15 cellular contexts compared by ENCODE assay signal in the genomic region with DNA sequence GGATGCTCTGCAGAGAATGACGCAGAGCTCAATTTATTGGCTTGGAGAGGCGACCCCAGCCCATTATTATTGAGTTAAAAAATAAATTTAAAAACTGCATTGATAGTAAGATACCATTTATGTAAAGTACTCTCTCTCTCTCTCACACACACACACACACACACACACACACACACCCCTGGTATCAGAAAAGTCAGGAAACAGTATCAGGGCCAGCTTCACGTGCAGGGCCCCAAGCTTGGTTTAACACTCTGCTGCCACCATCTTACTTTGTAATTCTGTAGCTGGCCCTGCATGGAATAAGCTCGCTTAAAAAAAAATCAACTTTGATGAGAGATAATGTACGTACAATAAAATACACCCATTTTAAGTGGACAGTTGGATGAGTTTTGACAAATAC. TPM values are rescaled to one million over a fixed set of nuclear protein-coding genes. Genes with fewer than 3 reads are reported as not detected.
DNase-seq lines count a peak whose midpoint lies in the region; ATAC-seq and TF ChIP-seq lines count a peak whose summit lies in the region.
"Had no signal": no experiment of that assay in that cellular context is flagged by ENCODE, and none has a peak within 500 bp of the region (broad histone marks: within the 10 kb centered on the region; RNA-seq: fewer than 3 reads in every experiment).

No MANE protein-coding gene starts in this region.

- peaks cover 42% of the 10 kb centered on the region for H3K4me1 ChIP-seq in CD4-positive, CD25-positive, alpha-beta regulatory T cell (ENCODE audit: control insufficient read depth, insufficient read depth, low read length, poor library complexity, severe bottlenecking)
- H3K4me1 ChIP-seq in naive thymus-derived CD4-positive, alpha-beta T cell (ENCODE audit: control insufficient read depth in 2 of 2, insufficient read depth in 2 of 2, low read length in 2 of 2) = peaks cover 22 to 49% of the 10 kb centered on the region in 2 donors

- peak overlapping the region; percentile 75 for H3K4me3 ChIP-seq in CD4-positive, CD25-positive, alpha-beta regulatory T cell (ENCODE audit: low read depth, low read length)
- H3K4me3 ChIP-seq in GM06990 (replicated peaks; ENCODE audit: low read depth, low read length) = peak overlapping the region; percentile 66
- H3K4me3 ChIP-seq in naive thymus-derived CD4-positive, alpha-beta T cell (ENCODE audit: low read length) = peak overlapping the region; percentile 22
- H3K4me3 ChIP-seq: SJSA1, suprapubic skin had no signal

- no peak for DNase-seq in CD4-positive, CD25-positive, alpha-beta regulatory T cell
- DNase-seq in GM06990 (ENCODE audit: extremely low read depth, insufficient read length) (no peak), mesenteric fat pad (ENCODE audit: low spot score) (no peak), hippocampal formation (lab: John Stamatoyannopoulos, UW) (no peak), GM19240 (ENCODE audit: insufficient read length, low spot score) (no peak)
- no peak for DNase-seq in activated CD8-positive, alpha-beta T cell treated with anti-CD3 and anti-CD28 coated beads for 36 hours
- no peak for DNase-seq in naive thymus-derived CD4-positive, alpha-beta T cell
- DNase-seq: KG1 had no signal

- peak overlapping the region; percentile 97 to 99 (median 97) for H3K27ac Mint-ChIP-seq in CD4-positive, CD25-positive, alpha-beta regulatory T cell
- peak overlapping the region; percentile 93 for H3K27ac Mint-ChIP-seq in activated CD8-positive, alpha-beta T cell treated with anti-CD3 and anti-CD28 coated beads for 36 hours
- peak overlapping the region; percentile 96 to 100 (median 98) for H3K27ac Mint-ChIP-seq in naive thymus-derived CD4-positive, alpha-beta T cell

- H3K27ac ChIP-seq in CD4-positive, CD25-positive, alpha-beta regulatory T cell (ENCODE audit: insufficient read depth, low read length, poor library complexity, severe bottlenecking) = peak overlapping the region; percentile 85
- H3K27ac ChIP-seq in naive thymus-derived CD4-positive, alpha-beta T cell (ENCODE audit: low read depth, low read length) = peak overlapping the region; percentile 81
- H3K27ac ChIP-seq: SJSA1, suprapubic skin had no signal

- H3K4me1 Mint-ChIP-seq in CD4-positive, CD25-positive, alpha-beta regulatory T cell = peaks cover 14 to 65% (median 33%) of the 10 kb centered on the region in 4 donors
- peaks cover 57% of the 10 kb centered on the region for H3K4me1 Mint-ChIP-seq in activated CD8-positive, alpha-beta T cell treated with anti-CD3 and anti-CD28 coated beads for 36 hours (ENCODE audit: low read depth)
- H3K4me1 Mint-ChIP-seq in naive thymus-derived CD4-positive, alpha-beta T cell = peaks cover 41 to 69% (median 59%) of the 10 kb centered on the region in 7 donors

- ATAC-seq in CD4-positive, CD25-positive, alpha-beta regulatory T cell (ENCODE audit: low read depth in 2 of 2) = peak; percentile 1 to 8
- ATAC-seq in activated CD8-positive, alpha-beta T cell treated with anti-CD3 and anti-CD28 coated beads for 36 hours = peak; percentile 19
- ATAC-seq in naive thymus-derived CD4-positive, alpha-beta T cell = peak; percentile 41
- no peak for ATAC-seq in GM21390 (IDR thresholded peaks at IDR 0.05; ENCODE audit: unreplicated experiment)

- H3K27me3 Mint-ChIP-seq in CD4-positive, CD25-positive, alpha-beta regulatory T cell = no peaks in the 10 kb centered on the region
- H3K27me3 Mint-ChIP-seq in activated CD8-positive, alpha-beta T cell treated with anti-CD3 and anti-CD28 coated beads for 36 hours = no peaks in the 10 kb centered on the region
- H3K27me3 Mint-ChIP-seq in naive thymus-derived CD4-positive, alpha-beta T cell = no peaks in the 10 kb centered on the region

- no peaks in the 10 kb centered on the region for H3K27me3 ChIP-seq in CD4-positive, CD25-positive, alpha-beta regulatory T cell (ENCODE audit: control insufficient read depth, insufficient read depth, low read length)
- no peaks in the 10 kb centered on the region for H3K27me3 ChIP-seq in GM06990 (replicated peaks; ENCODE audit: control insufficient read depth, insufficient read depth, low read length)
- no peaks in the 10 kb centered on the region for H3K27me3 ChIP-seq in naive thymus-derived CD4-positive, alpha-beta T cell (ENCODE audit: control insufficient read depth in 2 of 2, insufficient read depth in 2 of 2, low read length in 2 of 2)
- H3K27me3 ChIP-seq: suprapubic skin had no signal

- H3K9me3 ChIP-seq in CD4-positive, CD25-positive, alpha-beta regulatory T cell (ENCODE audit: control insufficient read depth in 2 of 2, low read length in 2 of 2) = no peaks in the 10 kb centered on the region
- H3K9me3 ChIP-seq in naive thymus-derived CD4-positive, alpha-beta T cell (ENCODE audit: control insufficient read depth in 2 of 3, low read length in 3 of 3) = no peaks in the 10 kb centered on the region
- H3K9me3 ChIP-seq: SJSA1, suprapubic skin had no signal

- intact Hi-C loops in activated CD8-positive, alpha-beta T cell treated with anti-CD3 and anti-CD28 coated beads for 36 hours (cut with micrococcal nuclease) = no loop called here
- intact Hi-C loops in naive thymus-derived CD4-positive, alpha-beta T cell (cut with micrococcal nuclease) = loop anchor here (1.0 to 2.0 kb wide), 11 partner anchors 16 to 136 kb away; a partner anchor contains a TSS

- peak overlapping the region; percentile 83 to 93 (median 90) for H3K4me3 Mint-ChIP-seq in CD4-positive, CD25-positive, alpha-beta regulatory T cell
- peak overlapping the region; percentile 58 for H3K4me3 Mint-ChIP-seq in activated CD8-positive, alpha-beta T cell treated with anti-CD3 and anti-CD28 coated beads for 36 hours
- H3K4me3 Mint-ChIP-seq in naive thymus-derived CD4-positive, alpha-beta T cell = peak overlapping the region; percentile 2 to 85 (median 72)
- H3K4me3 Mint-ChIP-seq: nephron progenitor cell had no signal

- POLR2A ChIA-PET in activated CD8-positive, alpha-beta T cell treated with anti-CD3 and anti-CD28 coated beads for 36 hours (lab: Charles Lee) = interaction anchor here (0.7 to 4.2 kb wide), 21 partner anchors 9 to 127 kb away, joined by 3 to 20 read pairs (median 5); a partner anchor contains a TSS
- POLR2A ChIA-PET in naive thymus-derived CD4-positive, alpha-beta T cell (lab: Charles Lee) = interaction anchor here (0.6 to 7.4 kb wide), 32 partner anchors 9 to 1799 kb away, joined by 3 to 222 read pairs (median 7); a partner anchor contains a TSS

- TF ChIP-seq CTCF in GM06990 (IDR thresholded peaks at IDR 0.05; ENCODE audit: insufficient read depth, low read length, poor library complexity, severe bottlenecking) = no peak
- no peak for TF ChIP-seq CTCF in activated CD8-positive, alpha-beta T cell treated with anti-CD3 and anti-CD28 coated beads for 36 hours (IDR thresholded peaks at IDR 0.05)

- H3K9me3 Mint-ChIP-seq in CD4-positive, CD25-positive, alpha-beta regulatory T cell = no peaks in the 10 kb centered on the region
- H3K9me3 Mint-ChIP-seq in activated CD8-positive, alpha-beta T cell treated with anti-CD3 and anti-CD28 coated beads for 36 hours = no peaks in the 10 kb centered on the region
- H3K9me3 Mint-ChIP-seq in naive thymus-derived CD4-positive, alpha-beta T cell = peaks cover 0 to 8% (median 0%) of the 10 kb centered on the region in 11 donors
- H3K9me3 Mint-ChIP-seq: nephron progenitor cell had no signal

- no peaks in the 10 kb centered on the region for H3K36me3 ChIP-seq in CD4-positive, CD25-positive, alpha-beta regulatory T cell (ENCODE audit: control insufficient read depth, insufficient read depth, low read length)
- no peaks in the 10 kb centered on the region for H3K36me3 ChIP-seq in GM06990 (ENCODE audit: control insufficient read depth, insufficient read depth, low read length)
- H3K36me3 ChIP-seq in naive thymus-derived CD4-positive, alpha-beta T cell (ENCODE audit: control insufficient read depth in 2 of 3, insufficient read depth in 3 of 3, low read length in 3 of 3) = no peaks in the 10 kb centered on the region
- H3K36me3 ChIP-seq: SJSA1, suprapubic skin had no signal

- CTCF ChIA-PET in activated CD8-positive, alpha-beta T cell treated with anti-CD3 and anti-CD28 coated beads for 36 hours (lab: Charles Lee) = interaction anchor here (0.9 to 2.3 kb wide), 15 partner anchors 9 to 143 kb away, joined by 3 to 10 read pairs (median 3); no protein-coding TSS in a partner anchor
- CTCF ChIA-PET in naive thymus-derived CD4-positive, alpha-beta T cell (lab: Charles Lee) = interaction anchor here (0.6 to 4.5 kb wide), 23 partner anchors 9 to 350 kb away, joined by 3 to 31 read pairs (median 5); a partner anchor contains a TSS

- no peaks in the 10 kb centered on the region for H3K36me3 Mint-ChIP-seq in CD4-positive, CD25-positive, alpha-beta regulatory T cell
- H3K36me3 Mint-ChIP-seq in activated CD8-positive, alpha-beta T cell treated with anti-CD3 and anti-CD28 coated beads for 36 hours (ENCODE audit: low read depth) = peaks cover 20% of the 10 kb centered on the region
- H3K36me3 Mint-ChIP-seq in naive thymus-derived CD4-positive, alpha-beta T cell = peaks cover 0 to 24% (median 0%) of the 10 kb centered on the region in 5 donors

RNA-seq across cellular contexts. Expression of a gene that starts 59.8 kb away (rescaled TPM):
- total RNA-seq in CD4-positive, CD25-positive, alpha-beta regulatory T cell = 390 TPM
- 100 to 1,000 TPM; 150 to 253 (median 213) TPM for polyA plus RNA-seq in CD4-positive, CD25-positive, alpha-beta regulatory T cell
- total RNA-seq in activated CD8-positive, alpha-beta T cell treated with anti-CD3 and anti-CD28 coated beads for 36 hours = 100 to 1,000 TPM; 214 to 215 TPM
- total RNA-seq in naive thymus-derived CD4-positive, alpha-beta T cell = 100 to 1,000 TPM; 180 to 399 (median 224) TPM
- 100 to 1,000 TPM; 217 to 371 TPM for polyA plus RNA-seq in naive thymus-derived CD4-positive, alpha-beta T cell
- 0.26 TPM for total RNA-seq in mesenteric fat pad
- total RNA-seq: glomerular endothelial cell, kidney epithelial cell, SJSA1, skeletal muscle tissue had no signal

Comparison
In these comparisons a context has a peak if more than half of its experiments do, and no peak if none do; other contexts are left out.
1. H3K4me3 ChIP-seq: peak in every context shown above with its lines; median percentile 75 in CD4-positive, CD25-positive, alpha-beta regulatory T cell; 66 in GM06990; 22 in naive thymus-derived CD4-positive, alpha-beta T cell.
2. RNA of a gene that starts 59.8 kb away (total RNA-seq): 390 TPM in CD4-positive, CD25-positive, alpha-beta regulatory T cell (single experiment), 180 to 399 TPM in naive thymus-derived CD4-positive, alpha-beta T cell and 214 to 215 TPM in activated CD8-positive, alpha-beta T cell treated with anti-CD3 and anti-CD28 coated beads for 36 hours; 0.26 TPM in mesenteric fat pad (single experiment); every median in the first group is over 100 times any median in the second.
3. Peak in every context shown above with its lines, with median percentiles within 50 percentile points of each other: H3K27ac Mint-ChIP-seq and H3K4me3 Mint-ChIP-seq.